In genomic region chr1:247373721-247374141, GRCh38 we compare ENCODE assay signal across 8 cellular contexts. TPM values are rescaled to one million over a fixed set of nuclear protein-coding genes. Genes with fewer than 3 reads are reported as not detected.
DNase-seq lines count a peak whose midpoint lies in the region; ATAC-seq and TF ChIP-seq lines count a peak whose summit lies in the region.

No MANE protein-coding gene starts in this region.

- no peaks in the 10 kb centered on the region for H3K4me1 ChIP-seq in osteoblast (ENCODE audit: insufficient read depth, low read length)
- peaks cover 0 to 3% (median 0%) of the 10 kb centered on the region in 4 donors for H3K4me1 ChIP-seq in transverse colon

- H4K20me1 ChIP-seq in osteoblast (ENCODE audit: insufficient read depth, low read length) = no peaks in the 10 kb centered on the region

- peak overlapping the region; percentile 72 for H3K4me2 ChIP-seq in osteoblast (ENCODE audit: insufficient read depth, low read length)

- in situ Hi-C loops in transverse colon (cut with MboI; ENCODE audit: low pct_ligation_motif_present in 1 of 4, low pct_unique_long_range_greater_than_20kb in 1 of 4, low sequenced_read_pairs in 3 of 4) = no loop called here

- no peaks in the 10 kb centered on the region for H3K79me2 ChIP-seq in osteoblast (ENCODE audit: insufficient read depth, low read length)

- no peak for DNase-seq in AG04450 (ENCODE audit: low read depth, low spot score)
- DNase-seq in NCI-H69 (lab: John Stamatoyannopoulos, UW) = peak; percentile 49
- DNase-seq in activated T-cell treated with anti-CD3 and anti-CD28 coated beads for 24 hours (ENCODE audit: low read depth) = peak; percentile 46
- peak; percentile 50 for DNase-seq in fibroblast of mammary gland (ENCODE audit: low read depth)
- peak; percentile 84 for DNase-seq in osteoblast (ENCODE audit: insufficient read length, low spot score, missing footprints)
- DNase-seq in transverse colon = peak; percentile 46
- DNase-seq in epidermal melanocyte (ENCODE audit: insufficient read length, low spot score) = no peak

- POLR2A ChIA-PET in AG04450 (lab: Yijun Ruan, JAX) = interaction anchor here (0.7 to 1.2 kb wide), 2 partner anchors 17 to 1435 kb away, joined by 3 to 4 read pairs; no protein-coding TSS in a partner anchor

- CTCF ChIA-PET in AG04450 (lab: Charles Lee) = interaction anchor here (0.7 to 4.0 kb wide), 12 partner anchors 10 to 426 kb away, joined by 3 to 117 read pairs (median 4); no protein-coding TSS in a partner anchor

- WGBS in transverse colon (ENCODE audit: low coverage in 1 of 2), 2 donors = 32 to 36% methylated on average over 5 to 26 of the region's 26 CpGs

- ATAC-seq in GM21360 (IDR thresholded peaks at IDR 0.05; ENCODE audit: unreplicated experiment) = peak; percentile 83

- H3K36me3 ChIP-seq in osteoblast (ENCODE audit: insufficient read depth, low read length) (no peaks in the 10 kb centered on the region), transverse colon (no peaks in the 10 kb centered on the region)

- H3K27ac ChIP-seq in AG04450 (ENCODE audit: low read depth, low read length) = no peak overlapping the region
- no peak overlapping the region for H3K27ac ChIP-seq in osteoblast (ENCODE audit: low read depth, low read length)
- no peak overlapping the region for H3K27ac ChIP-seq in transverse colon

- H3K27me3 ChIP-seq in AG04450 (ENCODE audit: control insufficient read depth, insufficient read depth, low read length) (no peaks in the 10 kb centered on the region), osteoblast (ENCODE audit: insufficient read depth, low read length) (no peaks in the 10 kb centered on the region), transverse colon (no peaks in the 10 kb centered on the region)

- no peak for TF ChIP-seq EP300 in transverse colon (IDR thresholded peaks at IDR 0.05; ENCODE audit: low read depth)

- H3K9me3 ChIP-seq in AG04450 (ENCODE audit: control insufficient read depth, insufficient read depth, low read length) (peaks cover 11% of the 10 kb centered on the region; the same call in 1 of the 2 replicates), osteoblast (ENCODE audit: low read depth, low read length) (no peaks in the 10 kb centered on the region), transverse colon (no peaks in the 10 kb centered on the region)

- TF ChIP-seq CTCF in AG04450 (IDR thresholded peaks at IDR 0.05; ENCODE audit: low read depth, low read length) (peak; percentile 60), fibroblast of mammary gland (conservative IDR thresholded peaks at IDR 0.05; ENCODE audit: control insufficient read depth, insufficient read depth, low read depth, low read length) (peak; percentile 57), osteoblast (IDR thresholded peaks at IDR 0.05; ENCODE audit: extremely low read depth, low read depth, low read length) (peak; percentile 58), transverse colon (IDR thresholded peaks at IDR 0.05) (peak in 4 of 5 experiments; percentile 28 to 44 (median 33))

- H3K4me3 ChIP-seq in AG04450 (ENCODE audit: low read depth, low read length) = peak overlapping the region; percentile 29; the same call in 1 of the 2 replicates
- peak overlapping the region; percentile 2 for H3K4me3 ChIP-seq in fibroblast of mammary gland (ENCODE audit: control insufficient read depth, low read depth, low read length)
- peak overlapping the region; percentile 46 for H3K4me3 ChIP-seq in osteoblast (ENCODE audit: insufficient read depth, low read length)
- H3K4me3 ChIP-seq in transverse colon = peak overlapping the region in 3 of 4 donors; percentile 14 to 59 (median 29)

- peak overlapping the region; percentile 59 for H2AFZ ChIP-seq in osteoblast (ENCODE audit: low read length)

- intact Hi-C loops in transverse colon (cut with DNase I; ENCODE audit: low total_unique reads) = no loop called here

- no peak for TF ChIP-seq POLR2A in transverse colon (IDR thresholded peaks at IDR 0.05)

RNA-seq across cellular contexts. Expression of gene ZNF496, which starts 42.1 kb away (rescaled TPM):
- polyA plus RNA-seq in AG04450 (2011; rRNA removed) = 18.5 and 20.0 TPM in 2 replicates
- polyA minus RNA-seq in AG04450 (2011; rRNA and poly(A)+ RNA removed) = 30.6 and 37.1 TPM in 2 replicates
- 27.7 and 29.3 TPM in 2 replicates for total RNA-seq in osteoblast
- 10 to 100 TPM; 12.4 to 35.8 (median 28.7) TPM for total RNA-seq in transverse colon

RNA-seq across cellular contexts. Expression of gene NLRP3, which starts 42.2 kb away (rescaled TPM):
- polyA plus RNA-seq in AG04450 (2011; rRNA removed) = 0.06 and 0.09 TPM in 2 replicates
- not detected in 2 replicates for polyA minus RNA-seq in AG04450 (2011; rRNA and poly(A)+ RNA removed)
- 0.36 and 0.59 TPM in 2 replicates for total RNA-seq in osteoblast
- total RNA-seq in transverse colon = 1 to 10 TPM in 1 of 4 donors, under 1 TPM in 2, not detected in 1; 0.75 to 1.7 (median 0.82) TPM

Comparison
In these comparisons a context has a peak if more than half of its experiments do, and no peak if none do; other contexts are left out.
1. DNase-seq: peak in NCI-H69 (single experiment), activated T-cell treated with anti-CD3 and anti-CD28 coated beads for 24 hours (single experiment), fibroblast of mammary gland (single experiment), osteoblast (single experiment) and transverse colon (single experiment); none in AG04450 (single experiment) and epidermal melanocyte (single experiment).
2. Peak in every context shown above with its lines, with median percentiles within 50 percentile points of each other: H3K4me3 ChIP-seq and CTCF ChIP-seq.